Comparison of ENCODE assay signal across 1 cellular context in the genomic region with DNA sequence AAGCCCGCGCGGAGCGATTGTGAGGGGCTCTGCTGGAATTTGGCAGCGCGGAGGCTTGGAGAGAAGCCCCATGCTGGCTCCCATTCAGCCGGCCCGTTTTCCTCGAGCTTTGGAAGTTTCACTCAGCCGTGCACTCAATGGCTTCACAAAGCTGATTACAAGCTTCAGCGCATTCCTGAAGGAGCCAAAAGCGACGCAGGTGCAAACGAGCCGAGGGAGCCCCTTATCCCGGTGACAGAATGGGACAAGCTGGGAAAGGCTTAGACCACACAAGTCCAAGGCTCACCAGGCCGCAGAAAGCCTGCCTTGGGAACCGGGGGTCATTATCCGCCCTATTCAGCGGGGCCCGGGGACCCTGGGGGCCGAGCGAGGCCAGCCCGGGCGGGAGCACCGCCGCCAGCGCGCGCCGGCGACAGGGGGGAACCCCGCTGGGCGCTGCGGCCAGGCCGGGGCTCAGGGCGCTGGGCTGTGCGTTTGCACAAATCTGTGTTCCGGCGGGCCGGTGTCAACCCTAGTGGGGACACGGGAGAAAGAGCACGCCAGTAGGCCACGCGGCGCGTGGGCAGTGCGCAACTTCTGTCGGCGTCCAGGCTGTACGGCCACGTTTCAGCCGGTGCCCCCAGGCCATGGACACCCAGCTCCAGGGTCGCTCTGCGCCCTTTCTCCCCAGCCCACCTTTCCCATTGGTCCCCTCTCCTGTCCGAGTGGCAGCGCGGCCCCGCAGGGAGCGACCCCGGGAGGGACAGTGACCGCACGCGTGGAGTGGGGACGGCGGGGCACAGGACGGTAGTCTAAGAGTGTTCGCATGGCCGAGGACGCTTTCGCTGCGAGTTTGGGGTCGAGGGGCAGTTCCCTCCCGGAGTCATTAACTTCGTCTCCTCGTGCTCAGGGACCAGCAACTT.
TF ChIP-seq lines count a peak whose summit lies in the region.

No MANE protein-coding gene starts in this region.

TF ChIP-seq in GM23338, 12 proteins besides CTCF, POLR2A, EP300 and RAD21 (continued from another document):
- TF ChIP-seq, protein P1, sequence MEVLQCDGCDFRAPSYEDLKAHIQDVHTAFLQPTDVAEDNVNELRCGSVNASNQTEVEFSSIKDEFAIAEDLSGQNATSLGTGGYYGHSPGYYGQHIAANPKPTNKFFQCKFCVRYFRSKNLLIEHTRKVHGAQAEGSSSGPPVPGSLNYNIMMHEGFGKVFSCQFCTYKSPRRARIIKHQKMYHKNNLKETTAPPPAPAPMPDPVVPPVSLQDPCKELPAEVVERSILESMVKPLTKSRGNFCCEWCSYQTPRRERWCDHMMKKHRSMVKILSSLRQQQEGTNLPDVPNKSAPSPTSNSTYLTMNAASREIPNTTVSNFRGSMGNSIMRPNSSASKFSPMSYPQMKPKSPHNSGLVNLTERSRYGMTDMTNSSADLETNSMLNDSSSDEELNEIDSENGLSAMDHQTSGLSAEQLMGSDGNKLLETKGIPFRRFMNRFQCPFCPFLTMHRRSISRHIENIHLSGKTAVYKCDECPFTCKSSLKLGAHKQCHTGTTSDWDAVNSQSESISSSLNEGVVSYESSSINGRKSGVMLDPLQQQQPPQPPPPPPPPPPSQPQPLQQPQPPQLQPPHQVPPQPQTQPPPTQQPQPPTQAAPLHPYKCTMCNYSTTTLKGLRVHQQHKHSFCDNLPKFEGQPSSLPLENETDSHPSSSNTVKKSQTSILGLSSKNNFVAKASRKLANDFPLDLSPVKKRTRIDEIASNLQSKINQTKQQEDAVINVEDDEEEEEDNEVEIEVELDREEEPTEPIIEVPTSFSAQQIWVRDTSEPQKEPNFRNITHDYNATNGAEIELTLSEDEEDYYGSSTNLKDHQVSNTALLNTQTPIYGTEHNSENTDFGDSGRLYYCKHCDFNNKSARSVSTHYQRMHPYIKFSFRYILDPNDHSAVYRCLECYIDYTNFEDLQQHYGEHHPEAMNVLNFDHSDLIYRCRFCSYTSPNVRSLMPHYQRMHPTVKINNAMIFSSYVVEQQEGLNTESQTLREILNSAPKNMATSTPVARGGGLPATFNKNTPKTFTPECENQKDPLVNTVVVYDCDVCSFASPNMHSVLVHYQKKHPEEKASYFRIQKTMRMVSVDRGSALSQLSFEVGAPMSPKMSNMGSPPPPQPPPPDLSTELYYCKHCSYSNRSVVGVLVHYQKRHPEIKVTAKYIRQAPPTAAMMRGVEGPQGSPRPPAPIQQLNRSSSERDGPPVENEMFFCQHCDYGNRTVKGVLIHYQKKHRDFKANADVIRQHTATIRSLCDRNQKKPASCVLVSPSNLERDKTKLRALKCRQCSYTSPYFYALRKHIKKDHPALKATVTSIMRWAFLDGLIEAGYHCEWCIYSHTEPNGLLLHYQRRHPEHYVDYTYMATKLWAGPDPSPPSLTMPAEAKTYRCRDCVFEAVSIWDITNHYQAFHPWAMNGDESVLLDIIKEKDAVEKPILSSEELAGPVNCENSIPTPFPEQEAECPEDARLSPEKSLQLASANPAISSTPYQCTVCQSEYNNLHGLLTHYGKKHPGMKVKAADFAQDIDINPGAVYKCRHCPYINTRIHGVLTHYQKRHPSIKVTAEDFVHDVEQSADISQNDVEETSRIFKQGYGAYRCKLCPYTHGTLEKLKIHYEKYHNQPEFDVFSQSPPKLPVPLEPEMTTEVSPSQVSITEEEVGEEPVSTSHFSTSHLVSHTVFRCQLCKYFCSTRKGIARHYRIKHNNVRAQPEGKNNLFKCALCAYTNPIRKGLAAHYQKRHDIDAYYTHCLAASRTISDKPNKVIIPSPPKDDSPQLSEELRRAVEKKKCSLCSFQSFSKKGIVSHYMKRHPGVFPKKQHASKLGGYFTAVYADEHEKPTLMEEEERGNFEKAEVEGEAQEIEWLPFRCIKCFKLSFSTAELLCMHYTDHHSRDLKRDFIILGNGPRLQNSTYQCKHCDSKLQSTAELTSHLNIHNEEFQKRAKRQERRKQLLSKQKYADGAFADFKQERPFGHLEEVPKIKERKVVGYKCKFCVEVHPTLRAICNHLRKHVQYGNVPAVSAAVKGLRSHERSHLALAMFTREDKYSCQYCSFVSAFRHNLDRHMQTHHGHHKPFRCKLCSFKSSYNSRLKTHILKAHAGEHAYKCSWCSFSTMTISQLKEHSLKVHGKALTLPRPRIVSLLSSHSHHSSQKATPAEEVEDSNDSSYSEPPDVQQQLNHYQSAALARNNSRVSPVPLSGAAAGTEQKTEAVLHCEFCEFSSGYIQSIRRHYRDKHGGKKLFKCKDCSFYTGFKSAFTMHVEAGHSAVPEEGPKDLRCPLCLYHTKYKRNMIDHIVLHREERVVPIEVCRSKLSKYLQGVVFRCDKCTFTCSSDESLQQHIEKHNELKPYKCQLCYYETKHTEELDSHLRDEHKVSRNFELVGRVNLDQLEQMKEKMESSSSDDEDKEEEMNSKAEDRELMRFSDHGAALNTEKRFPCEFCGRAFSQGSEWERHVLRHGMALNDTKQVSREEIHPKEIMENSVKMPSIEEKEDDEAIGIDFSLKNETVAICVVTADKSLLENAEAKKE (CRISPR knock-in tag; IDR thresholded peaks at IDR 0.05), result no peak
